8 cellular contexts compared by ENCODE assay signal in the genomic region with DNA sequence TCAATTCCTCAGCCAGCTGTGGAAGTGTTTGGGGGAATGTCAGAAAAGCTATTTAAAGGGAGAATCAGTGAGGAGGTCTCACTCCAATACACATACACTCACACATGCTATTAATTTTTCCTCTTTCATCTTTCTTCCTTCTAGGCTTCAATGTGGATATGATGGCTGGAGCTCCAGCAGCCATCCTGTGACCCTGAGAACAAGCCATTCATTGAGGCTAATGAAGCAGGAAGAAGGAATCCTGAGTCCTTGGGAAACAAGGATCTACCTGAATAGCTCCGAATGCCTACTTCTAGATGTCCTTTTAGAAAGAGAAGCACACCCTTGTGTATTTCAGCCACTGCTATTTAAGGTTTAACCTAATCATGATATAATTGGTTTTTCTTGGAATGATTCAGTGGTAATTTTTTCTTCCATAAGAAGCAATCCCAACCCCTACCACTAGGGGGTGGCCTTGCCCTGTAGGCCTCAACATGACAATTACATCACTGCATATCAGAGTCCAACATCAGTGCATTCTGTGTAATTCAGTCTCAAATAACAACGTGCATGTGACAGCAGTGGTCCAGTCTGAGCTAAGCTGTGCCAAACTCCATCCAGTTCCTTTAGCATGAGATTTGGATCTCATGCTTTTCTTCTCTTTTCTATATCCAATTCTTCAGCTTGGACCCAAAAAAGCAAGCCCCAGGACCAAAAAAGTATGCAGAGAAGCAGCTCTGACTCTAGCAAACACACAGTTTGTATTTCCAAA.
DNase-seq lines count a peak whose midpoint lies in the region; ATAC-seq and TF ChIP-seq lines count a peak whose summit lies in the region.

No MANE protein-coding gene starts in this region.

- peak; percentile 97 for TF ChIP-seq CTCF in glutamatergic neuron (IDR thresholded peaks at IDR 0.05; ENCODE audit: partially characterized antibody, unreplicated experiment)

- peak overlapping the region; percentile 64 for H3K27ac ChIP-seq in SK-N-MC

- DNase-seq in DMS 273 (lab: John Stamatoyannopoulos, UW; ENCODE audit: unreplicated experiment), result peak; percentile 82
- peak; percentile 26 for DNase-seq in KG1 (lab: John Stamatoyannopoulos, UW)
- peak; percentile 35 for DNase-seq in SK-N-MC (ENCODE audit: low read depth, low spot score)
- peak; percentile 55 for DNase-seq in activated naive CD4-positive, alpha-beta T cell treated with anti-CD3 and anti-CD28 coated beads, Interleukin-2, amount 50 U/mL, for 16 hours
- DNase-seq in glutamatergic neuron, result peak; percentile 59
- DNase-seq in putamen (ENCODE audit: low spot score), result peak; percentile 88

- peak; percentile 42 for ATAC-seq in GM21423 (IDR thresholded peaks at IDR 0.05; ENCODE audit: unreplicated experiment)
- ATAC-seq in GM21737 (IDR thresholded peaks at IDR 0.05; ENCODE audit: unreplicated experiment), result no peak

- H3K27me3 Mint-ChIP-seq in glutamatergic neuron (ENCODE audit: unreplicated experiment), result no peaks in the 10 kb centered on the region

- no peaks in the 10 kb centered on the region for H3K9me3 ChIP-seq in SK-N-MC (ENCODE audit: low read depth, low read length)

- no peak overlapping the region for H3K4me3 Mint-ChIP-seq in glutamatergic neuron (ENCODE audit: unreplicated experiment)

- no peak overlapping the region for H3K4me3 ChIP-seq in SK-N-MC

- no peaks in the 10 kb centered on the region for H3K36me3 ChIP-seq in SK-N-MC (ENCODE audit: insufficient read depth, low read length)

- H3K27ac Mint-ChIP-seq in glutamatergic neuron (ENCODE audit: unreplicated experiment), result peak overlapping the region; percentile 18

- no peak overlapping the region for H3K9ac ChIP-seq in SK-N-MC (ENCODE audit: insufficient read length)

- H3K36me3 Mint-ChIP-seq in glutamatergic neuron (ENCODE audit: unreplicated experiment), result no peaks in the 10 kb centered on the region

- peaks cover 9% of the 10 kb centered on the region for H3K4me1 Mint-ChIP-seq in glutamatergic neuron (ENCODE audit: low read depth, unreplicated experiment)

- H3K9me3 Mint-ChIP-seq in glutamatergic neuron (ENCODE audit: unreplicated experiment), result peaks cover 5% of the 10 kb centered on the region

Comparison
In these comparisons a context has a peak if more than half of its experiments do, and no peak if none do; other contexts are left out.
1. DNase-seq: peak in every context shown above with its lines; median percentile 88 in putamen; 82 in DMS 273; 59 in glutamatergic neuron; 55 in activated naive CD4-positive, alpha-beta T cell treated with anti-CD3 and anti-CD28 coated beads, Interleukin-2, amount 50 U/mL, for 16 hours; 35 in SK-N-MC; 26 in KG1.